In the genomic region with DNA sequence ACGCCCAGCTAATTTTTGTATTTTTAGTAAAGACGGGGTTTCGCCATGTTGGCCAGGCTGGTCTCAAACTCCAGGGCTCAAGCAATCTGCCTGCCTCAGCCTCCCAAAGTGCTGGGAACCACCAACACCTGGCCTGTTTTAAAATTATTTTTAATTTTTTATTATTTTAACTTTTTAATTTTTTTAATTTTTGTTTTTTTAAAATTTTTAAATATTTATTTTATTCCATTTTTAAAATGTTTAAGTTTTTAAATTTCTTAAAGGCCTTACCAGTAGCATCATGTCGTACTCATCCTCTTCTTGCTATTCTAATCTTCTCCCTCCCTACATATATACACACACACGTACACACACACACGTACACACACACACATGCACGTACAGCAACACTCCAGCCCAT, we compare ENCODE assay signal across 36 cellular contexts. TPM values are rescaled to one million over a fixed set of nuclear protein-coding genes. Genes with fewer than 3 reads are reported as not detected.
DNase-seq lines count a peak whose midpoint lies in the region; ATAC-seq, FAIRE-seq and TF ChIP-seq lines count a peak whose summit lies in the region.
"Had no signal": no experiment of that assay in that cellular context is flagged by ENCODE, and none has a peak within 500 bp of the region (broad histone marks: within the 10 kb centered on the region; RNA-seq: fewer than 3 reads in every experiment).

No MANE protein-coding gene starts in this region.

- DNase-seq in HTR-8/SVneo (ENCODE audit: insufficient read length, low spot score): no peak
- DNase-seq in WTC11 (ENCODE audit: low spot score): no peak
- DNase-seq in frontal cortex (ENCODE audit: low spot score in 2 of 2): no peak
- DNase-seq in COLO668 (lab: John Stamatoyannopoulos, UW; ENCODE audit: unreplicated experiment): no peak
- no peak for DNase-seq in activated CD8-positive, alpha-beta memory T cell treated with anti-CD3 and anti-CD28 coated beads, Interleukin-2, amount 10 ng/mL, durations not matched to agents 7 days and 5 days
- DNase-seq in stimulated activated naive CD8-positive, alpha-beta T cell treated with anti-CD3 and anti-CD28 coated beads, Interleukin-15, Interleukin-2, amounts not matched to agents 100 U/mL and 50 U/mL, for 24 hours: no peak
- DNase-seq: 8988T; ACHN; AML-193; BE2C; C1 segment of cervical spinal cord; Caco-2; Calu3; CD4-positive, alpha-beta memory T cell; CD4-positive, alpha-beta T cell; CD4-positive, CD25-positive, alpha-beta regulatory T cell; CD8-positive, alpha-beta memory T cell; CD8-positive, alpha-beta T cell; COR-L47; DMS 273 treated with DMSO at 0.1 percent for 48 hours; DMS153; DMS53; DMS79; DMS79 treated with DMSO at 0.1 percent for 48 hours; DND-41; EL had no signal

- CTCF ChIA-PET in WTC11 (lab: Charles Lee): no interaction called here
- CTCF ChIA-PET in activated CD8-positive, alpha-beta memory T cell treated with anti-CD3 and anti-CD28 coated beads, Interleukin-2, amount 10 ng/mL, durations not matched to agents 7 days and 5 days (lab: Charles Lee): no interaction called here

- H3K27me3 Mint-ChIP-seq in WTC11 (ENCODE audit: low read depth): no peaks in the 10 kb centered on the region; the same call in 1 of the 2 replicates
- no peaks in the 10 kb centered on the region for H3K27me3 Mint-ChIP-seq in activated CD8-positive, alpha-beta memory T cell treated with anti-CD3 and anti-CD28 coated beads, Interleukin-2, amount 10 ng/mL, durations not matched to agents 7 days and 5 days
- H3K27me3 Mint-ChIP-seq: B cell; CD4-positive, alpha-beta memory T cell; CD4-positive, alpha-beta T cell; CD4-positive, CD25-positive, alpha-beta regulatory T cell had no signal

- 0 out of 2 replicates have a peak, but pooled peaks cover 3% of the 10 kb centered on the region for H3K36me3 Mint-ChIP-seq in WTC11
- H3K36me3 Mint-ChIP-seq in activated CD8-positive, alpha-beta memory T cell treated with anti-CD3 and anti-CD28 coated beads, Interleukin-2, amount 10 ng/mL, durations not matched to agents 7 days and 5 days: peaks cover 8% of the 10 kb centered on the region

- ATAC-seq in WTC11 (no peak), GM21447 (IDR thresholded peaks at IDR 0.05; ENCODE audit: unreplicated experiment) (no peak)
- no peak for ATAC-seq in activated CD8-positive, alpha-beta memory T cell treated with anti-CD3 and anti-CD28 coated beads, Interleukin-2, amount 10 ng/mL, durations not matched to agents 7 days and 5 days
- ATAC-seq in stimulated activated naive CD8-positive, alpha-beta T cell treated with anti-CD3 and anti-CD28 coated beads, Interleukin-15, Interleukin-2, amounts not matched to agents 100 U/mL and 50 U/mL, for 24 hours: no peak
- ATAC-seq: A549; CD8-positive, alpha-beta T cell had no signal

- peaks cover 7% of the 10 kb centered on the region; the same call in 1 of the 2 replicates for H3K9me3 Mint-ChIP-seq in WTC11
- no peaks in the 10 kb centered on the region for H3K9me3 Mint-ChIP-seq in activated CD8-positive, alpha-beta memory T cell treated with anti-CD3 and anti-CD28 coated beads, Interleukin-2, amount 10 ng/mL, durations not matched to agents 7 days and 5 days (ENCODE audit: low read depth)
- H3K9me3 Mint-ChIP-seq: CD4-positive, alpha-beta T cell; CD8-positive, alpha-beta memory T cell had no signal

- FAIRE-seq in HTR-8/SVneo (lab: Jason Lieb, UNC) (peak; percentile 16), endometrium (lab: Jason Lieb, UNC) (peak; percentile 58), frontal cortex (lab: Jason Lieb, UNC) (peak; percentile 43)
- FAIRE-seq: A204.1, A549, D721Med had no signal

- H3K27ac Mint-ChIP-seq in WTC11: no peak overlapping the region
- no peak overlapping the region for H3K27ac Mint-ChIP-seq in activated CD8-positive, alpha-beta memory T cell treated with anti-CD3 and anti-CD28 coated beads, Interleukin-2, amount 10 ng/mL, durations not matched to agents 7 days and 5 days
- H3K27ac Mint-ChIP-seq: B cell; CD14-positive monocyte; CD4-positive, alpha-beta memory T cell; CD4-positive, alpha-beta T cell; CD4-positive, CD25-positive, alpha-beta regulatory T cell; CD8-positive, alpha-beta memory T cell; CD8-positive, alpha-beta T cell had no signal

- no peak for TF ChIP-seq CTCF in WTC11 (IDR thresholded peaks at IDR 0.05)

- no peaks in the 10 kb centered on the region for H3K4me1 Mint-ChIP-seq in WTC11
- no peaks in the 10 kb centered on the region for H3K4me1 Mint-ChIP-seq in activated CD8-positive, alpha-beta memory T cell treated with anti-CD3 and anti-CD28 coated beads, Interleukin-2, amount 10 ng/mL, durations not matched to agents 7 days and 5 days
- H3K4me1 Mint-ChIP-seq: B cell; CD14-positive monocyte; CD4-positive, alpha-beta memory T cell; CD4-positive, CD25-positive, alpha-beta regulatory T cell; CD8-positive, alpha-beta memory T cell had no signal

- no peak overlapping the region for H3K4me3 Mint-ChIP-seq in WTC11
- H3K4me3 Mint-ChIP-seq in activated CD8-positive, alpha-beta memory T cell treated with anti-CD3 and anti-CD28 coated beads, Interleukin-2, amount 10 ng/mL, durations not matched to agents 7 days and 5 days: no peak overlapping the region
- H3K4me3 Mint-ChIP-seq: B cell; CD14-positive monocyte; CD4-positive, alpha-beta memory T cell; CD4-positive, alpha-beta T cell; CD4-positive, CD25-positive, alpha-beta regulatory T cell; CD8-positive, alpha-beta memory T cell; CD8-positive, alpha-beta T cell had no signal

- POLR2A ChIA-PET in WTC11 (lab: Charles Lee): no interaction called here

TF ChIP-seq in WTC11, 78 proteins besides CTCF, POLR2A, EP300 and RAD21:
- peak; percentile 98 for TF ChIP-seq HMGA2 (CRISPR knock-in tag; IDR thresholded peaks at IDR 0.05)
- TF ChIP-seq ZNF219 (CRISPR knock-in tag; IDR thresholded peaks at IDR 0.05; ENCODE audit: borderline replicate concordance): no peak

RNA-seq across cellular contexts. Expression of gene LYG1, which starts 1.4 kb away (rescaled TPM):
- total RNA-seq in WTC11 (2021) (0.35 to 0.76 TPM (median 0.55 TPM) in 3 replicates), frontal cortex (0.41 TPM)
- total RNA-seq in activated CD8-positive, alpha-beta memory T cell treated with anti-CD3 and anti-CD28 coated beads, Interleukin-2, amount 10 ng/mL, durations not matched to agents 7 days and 5 days: 1 to 10 TPM in 1 of 2 experiments, under 1 TPM in 1; 0.98 to 1.8 TPM
- total RNA-seq: A172, Daoy had no signal

RNA-seq across cellular contexts. Expression of gene TXNDC9, which starts 36.6 kb away (rescaled TPM):
- 24.1 to 31.0 TPM (median 24.6 TPM) in 3 replicates for total RNA-seq in WTC11 (2021)
- total RNA-seq in frontal cortex: 51.8 TPM
- 10 to 100 TPM; 29.0 to 34.1 TPM for total RNA-seq in activated CD8-positive, alpha-beta memory T cell treated with anti-CD3 and anti-CD28 coated beads, Interleukin-2, amount 10 ng/mL, durations not matched to agents 7 days and 5 days

RNA-seq across cellular contexts. Expression of gene EIF5B, which starts 37.6 kb away (rescaled TPM):
- total RNA-seq in WTC11 (2021) (52.1 to 68.8 TPM (median 52.5 TPM) in 3 replicates), frontal cortex (13.0 TPM)
- 10 to 100 TPM; 45.0 to 62.1 TPM for total RNA-seq in activated CD8-positive, alpha-beta memory T cell treated with anti-CD3 and anti-CD28 coated beads, Interleukin-2, amount 10 ng/mL, durations not matched to agents 7 days and 5 days

RNA-seq across cellular contexts. Expression of gene LYG2, which starts 44.1 kb away (rescaled TPM):
- total RNA-seq in WTC11 (2021): 0.25 TPM in 1 of 3 replicates, not detected in the others
- total RNA-seq in frontal cortex: not detected
- not detected for total RNA-seq in activated CD8-positive, alpha-beta memory T cell treated with anti-CD3 and anti-CD28 coated beads, Interleukin-2, amount 10 ng/mL, durations not matched to agents 7 days and 5 days
- total RNA-seq: A172; A673; B cell; Caco-2; Calu3; CD4-positive, alpha-beta memory T cell; CD4-positive, alpha-beta T cell; CD4-positive, CD25-positive, alpha-beta regulatory T cell; CD8-positive, alpha-beta memory T cell; CD8-positive, alpha-beta T cell; Daoy had no signal
